ENCODE assay signal across 20 cellular contexts in the genomic region with DNA sequence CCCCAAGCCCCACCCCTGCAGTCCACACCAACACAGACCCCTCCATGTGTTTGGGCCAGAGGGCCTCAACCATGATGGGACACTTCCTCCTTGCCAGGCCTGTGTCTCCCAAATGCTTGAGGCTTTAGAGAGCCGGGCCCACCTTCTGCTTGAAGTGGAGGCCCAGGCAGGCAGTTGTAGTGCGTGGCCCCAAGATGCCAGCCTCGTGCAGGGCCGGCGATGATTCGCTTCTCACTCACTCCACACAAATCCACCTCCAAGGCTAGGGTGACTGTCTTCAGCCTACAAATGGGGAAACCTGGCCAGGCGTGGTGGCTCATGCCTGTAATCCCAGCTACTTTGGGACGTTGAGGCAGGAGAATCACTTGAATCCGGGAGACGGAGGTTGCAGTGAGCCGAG. TPM values are rescaled to one million over a fixed set of nuclear protein-coding genes. Genes with fewer than 3 reads are reported as not detected.
DNase-seq lines count a peak whose midpoint lies in the region; ATAC-seq and TF ChIP-seq lines count a peak whose summit lies in the region.
"Had no signal": no experiment of that assay in that cellular context is flagged by ENCODE, and none has a peak within 500 bp of the region (broad histone marks: within the 10 kb centered on the region; RNA-seq: fewer than 3 reads in every experiment).

No MANE protein-coding gene starts in this region.

- peaks cover 0 to 6% (median 4%) of the 10 kb centered on the region in 3 donors for H3K36me3 Mint-ChIP-seq in immature natural killer cell

- peak overlapping the region in 3 of 5 donors; percentile 34 to 58 (median 48) for H3K4me3 Mint-ChIP-seq in immature natural killer cell
- H3K4me3 Mint-ChIP-seq: activated naive CD4-positive, alpha-beta T cell treated with anti-CD3 and anti-CD28 coated beads, Interleukin-2, amount 50 U/mL, for 24 hours had no signal

- TF ChIP-seq POLR2A in breast epithelium (IDR thresholded peaks at IDR 0.05) (no peak), transverse colon (IDR thresholded peaks at IDR 0.05) (no peak), lower leg skin (IDR thresholded peaks at IDR 0.05) (no peak)

- no TSS peak for BruUV-seq in mammary epithelial cell (replicated peaks; lab: Mats Ljungman, UMichigan)

- TF ChIP-seq CTCF in mammary epithelial cell (conservative IDR thresholded peaks at IDR 0.05 in 1 of 2, IDR thresholded peaks at IDR 0.05 in 1 of 2; ENCODE audit: extremely low read depth in 1 of 2, insufficient read depth in 1 of 2, low read depth in 1 of 2, low read length in 2 of 2) (no peak), breast epithelium (IDR thresholded peaks at IDR 0.05) (no peak), transverse colon (IDR thresholded peaks at IDR 0.05) (no peak), lower leg skin (IDR thresholded peaks at IDR 0.05) (no peak), left ventricle myocardium inferior (IDR thresholded peaks at IDR 0.05; ENCODE audit: borderline replicate concordance) (no peak)

- H3K9me3 ChIP-seq in mammary epithelial cell (replicated peaks; ENCODE audit: insufficient read depth, low read length) (no peaks in the 10 kb centered on the region), breast epithelium (no peaks in the 10 kb centered on the region), transverse colon (no peaks in the 10 kb centered on the region), left ventricle myocardium inferior (replicated peaks) (no peaks in the 10 kb centered on the region)

- no peak overlapping the region for H2AFZ ChIP-seq in mammary epithelial cell (ENCODE audit: low read depth, low read length)

- H3K4me2 ChIP-seq in mammary epithelial cell (ENCODE audit: insufficient read depth, low read depth, low read length), result no peak overlapping the region

- H3K4me1 ChIP-seq in mammary epithelial cell (ENCODE audit: insufficient read depth, low read length) (peaks cover 24% of the 10 kb centered on the region), breast epithelium (peaks cover 8 to 9% of the 10 kb centered on the region in 2 donors), transverse colon (peaks cover 17 to 55% (median 34%) of the 10 kb centered on the region in 4 donors), left ventricle myocardium inferior (peaks cover 7% of the 10 kb centered on the region)

- peaks cover 89% of the 10 kb centered on the region for H3K79me2 ChIP-seq in mammary epithelial cell (ENCODE audit: insufficient read depth, low read length)

- H3K27me3 Mint-ChIP-seq in immature natural killer cell (ENCODE audit: low read depth in 3 of 3), result peaks cover 9 to 22% (median 12%) of the 10 kb centered on the region in 3 donors
- H3K27me3 Mint-ChIP-seq: activated naive CD4-positive, alpha-beta T cell treated with anti-CD3 and anti-CD28 coated beads, Interleukin-2, amount 50 U/mL, for 24 hours had no signal

- CTCF ChIA-PET in mammary epithelial cell (lab: Charles Lee; ENCODE audit: low non-redundant PET), result no interaction called here

- peak overlapping the region in 5 of 6 donors; percentile 40 to 76 (median 53) for H3K27ac Mint-ChIP-seq in immature natural killer cell
- H3K27ac Mint-ChIP-seq: activated naive CD4-positive, alpha-beta T cell treated with anti-CD3 and anti-CD28 coated beads, Interleukin-2, amount 50 U/mL, for 24 hours had no signal

- no peak for ATAC-seq in GM19395 (IDR thresholded peaks at IDR 0.05; ENCODE audit: unreplicated experiment)
- ATAC-seq: stimulated activated naive CD8-positive, alpha-beta T cell treated with anti-CD3 and anti-CD28 coated beads, Interleukin-15, Interleukin-2, amounts not matched to agents 100 U/mL and 50 U/mL, for 24 hours had no signal

- DNase-seq in mammary epithelial cell (peak; percentile 56), breast epithelium (ENCODE audit: low spot score in 2 of 2) (no peak), RKO (ENCODE audit: low spot score) (peak; percentile 40), immature natural killer cell (no peak), transverse colon (no peak), lower leg skin (ENCODE audit: low spot score in 2 of 2) (no peak), left ventricle myocardium inferior (no peak)
- DNase-seq: activated CD4-positive, CD25-positive, alpha-beta regulatory T cell treated with anti-CD3 and anti-CD28 coated beads, Interleukin-2, amount 50 U/mL, for 72 hours; activated CD8-positive, alpha-beta memory T cell treated with anti-CD3 and anti-CD28 coated beads, Interleukin-2, amount 50 U/mL, for 48 hours; caudate nucleus; effector CD8-positive, alpha-beta T cell; H7; hypothalamus; NCI-H187 treated with DMSO at 0.1 percent for 48 hours; NCI-H446 treated with DMSO at 0.1 percent for 48 hours; SHP77; stimulated activated naive CD8-positive, alpha-beta T cell treated with anti-CD3 and anti-CD28 coated beads, Interleukin-15, Interleukin-2, amounts not matched to agents 100 U/mL and 50 U/mL, for 24 hours; T-helper 2 cell had no signal

- peaks cover 75 to 83% of the 10 kb centered on the region in 2 donors for H3K4me1 Mint-ChIP-seq in immature natural killer cell

- peaks cover 0 to 1% (median 0%) of the 10 kb centered on the region in 6 donors for H3K9me3 Mint-ChIP-seq in immature natural killer cell
- H3K9me3 Mint-ChIP-seq: activated naive CD4-positive, alpha-beta T cell treated with anti-CD3 and anti-CD28 coated beads, Interleukin-2, amount 50 U/mL, for 24 hours had no signal

- H4K20me1 ChIP-seq in mammary epithelial cell (ENCODE audit: insufficient read depth, low read length), result no peaks in the 10 kb centered on the region

- intact Hi-C loops in mammary epithelial cell (cut with micrococcal nuclease) (no loop called here), breast epithelium (cut with DNase I; ENCODE audit: low total_unique reads) (no loop called here), transverse colon (cut with DNase I; ENCODE audit: low total_unique reads) (no loop called here), lower leg skin (cut with DNase I; ENCODE audit: low total_unique reads) (no loop called here), left ventricle myocardium inferior (cut with micrococcal nuclease) (no loop called here)

- H3K4me3 ChIP-seq in mammary epithelial cell (replicated peaks in 1 of 3; ENCODE audit: insufficient read depth in 1 of 3, low read depth in 2 of 3, low read length in 3 of 3) (no peak overlapping the region), breast epithelium (no peak overlapping the region), transverse colon (no peak overlapping the region), lower leg skin (ENCODE audit: low read depth, poor library complexity, severe bottlenecking) (no peak overlapping the region), left ventricle myocardium inferior (no peak overlapping the region)

- H3K27ac ChIP-seq in mammary epithelial cell (ENCODE audit: insufficient read depth, low read depth, low read length) (no peak overlapping the region), breast epithelium (no peak overlapping the region), transverse colon (no peak overlapping the region), left ventricle myocardium inferior (replicated peaks) (no peak overlapping the region)

- dilution Hi-C loops in mammary epithelial cell (cut with HindIII; ENCODE audit: low sequenced_read_pairs), result no loop called here

- 77% methylated on average over 9 of the region's 11 CpGs for WGBS in mammary epithelial cell (ENCODE audit: low coverage, missing lambda C conversion rate)
- WGBS in transverse colon (ENCODE audit: low coverage in 1 of 2), 2 donors, result 95 to 100% methylated on average over 3 to 11 of the region's 11 CpGs
- 93 to 97% methylated on average over 11 of the region's 11 CpGs for WGBS in lower leg skin, 2 donors

- in situ Hi-C loops in mammary epithelial cell (cut with MboI; ENCODE audit: low sequenced_read_pairs in 2 of 2) (no loop called here), transverse colon (cut with MboI; ENCODE audit: low pct_ligation_motif_present in 1 of 4, low pct_unique_long_range_greater_than_20kb in 1 of 4, low sequenced_read_pairs in 3 of 4) (no loop called here)

- no peaks in the 10 kb centered on the region for H3K27me3 ChIP-seq in mammary epithelial cell (ENCODE audit: insufficient read depth, low read length)
- no peaks in the 10 kb centered on the region for H3K27me3 ChIP-seq in breast epithelium
- H3K27me3 ChIP-seq in transverse colon, result no peaks in the 10 kb centered on the region
- peaks cover 39% of the 10 kb centered on the region for H3K27me3 ChIP-seq in left ventricle myocardium inferior (ENCODE audit: low read depth)

- no peaks in the 10 kb centered on the region for H3K36me3 ChIP-seq in mammary epithelial cell (ENCODE audit: insufficient read depth, low read length)
- no peaks in the 10 kb centered on the region for H3K36me3 ChIP-seq in breast epithelium
- no peaks in the 10 kb centered on the region for H3K36me3 ChIP-seq in transverse colon
- no peaks in the 10 kb centered on the region for H3K36me3 ChIP-seq in left ventricle myocardium inferior

- H3K9ac ChIP-seq in mammary epithelial cell (ENCODE audit: insufficient read depth, low read length), result no peak overlapping the region

- TF ChIP-seq EP300 in transverse colon (IDR thresholded peaks at IDR 0.05; ENCODE audit: low read depth), result no peak

RNA-seq across cellular contexts. Expression of a gene that starts 5.7 kb away (rescaled TPM):
- total RNA-seq in mammary epithelial cell (10 to 100 TPM; 13.0 to 19.9 TPM), breast epithelium (10 to 100 TPM; 23.7 to 39.5 (median 29.5) TPM), transverse colon (10 to 100 TPM; 17.7 to 68.3 (median 22.2) TPM), lower leg skin (10 to 100 TPM; 18.7 to 28.4 (median 19.6) TPM), left ventricle myocardium inferior (2.9 TPM)
- polyA plus RNA-seq in mammary epithelial cell (12.9 TPM), immature natural killer cell (100 to 1,000 TPM; 102 to 168 (median 112) TPM)
- polyA minus RNA-seq in mammary epithelial cell, result 9.1 TPM

RNA-seq across cellular contexts. Expression of a gene that starts 44.6 kb away (rescaled TPM):
- 10 to 100 TPM; 26.0 to 47.6 TPM for total RNA-seq in mammary epithelial cell
- 28.0 TPM for polyA plus RNA-seq in mammary epithelial cell
- 7.5 TPM for polyA minus RNA-seq in mammary epithelial cell
- 10 to 100 TPM in 2 of 3 donors, 1 to 10 TPM in 1; 9.8 to 39.4 (median 32.4) TPM for total RNA-seq in breast epithelium
- polyA plus RNA-seq in immature natural killer cell, result 1 to 10 TPM in 1 of 3 donors, under 1 TPM in 1, not detected in 1; 0.60 to 2.0 TPM
- 10 to 100 TPM; 28.6 to 51.5 (median 31.5) TPM for total RNA-seq in transverse colon
- 1 to 10 TPM; 2.9 to 3.4 (median 3.2) TPM for total RNA-seq in lower leg skin
- total RNA-seq in left ventricle myocardium inferior, result not detected

Comparison
In these comparisons a context has a peak if more than half of its experiments do, and no peak if none do; other contexts are left out.
1. DNase-seq: peak in mammary epithelial cell (single experiment) and RKO (single experiment); none in breast epithelium (0 of 2), immature natural killer cell (0 of 3), transverse colon (single experiment), lower leg skin (0 of 2) and left ventricle myocardium inferior (single experiment).